Comparison of ENCODE assay signal across 21 cellular contexts in the genomic region with DNA sequence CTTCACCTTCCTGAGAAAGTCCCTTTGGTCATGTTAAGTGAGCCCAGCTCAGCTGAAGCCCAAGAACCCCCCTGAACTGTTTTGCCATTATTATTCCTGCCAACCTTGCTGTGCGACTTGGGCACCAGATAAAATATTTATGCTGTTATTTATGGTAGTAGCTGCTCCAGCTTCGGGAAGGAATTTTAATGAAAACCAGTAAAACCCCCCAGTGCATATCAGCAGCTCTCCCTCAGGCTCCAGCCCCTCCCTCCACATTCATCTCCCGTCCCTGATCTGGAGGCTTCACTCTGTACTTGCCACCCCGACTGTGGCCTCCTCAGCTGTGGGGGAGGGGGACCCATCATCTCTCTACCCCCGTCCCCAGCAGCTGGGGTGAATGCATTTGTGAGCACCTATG. TPM values are rescaled to one million over a fixed set of nuclear protein-coding genes. Genes with fewer than 3 reads are reported as not detected.
DNase-seq lines count a peak whose midpoint lies in the region; ATAC-seq, FAIRE-seq and TF ChIP-seq lines count a peak whose summit lies in the region.
"Had no signal": no experiment of that assay in that cellular context is flagged by ENCODE, and none has a peak within 500 bp of the region (broad histone marks: within the 10 kb centered on the region; RNA-seq: fewer than 3 reads in every experiment).

No MANE protein-coding gene starts in this region.

- intact Hi-C loops in Caco-2 (cut with micrococcal nuclease; ENCODE audit: unreplicated experiment): no loop called here

- no peaks in the 10 kb centered on the region for H3K23me2 ChIP-seq in H9 (ENCODE audit: insufficient read length, low read depth, low read length, poor library complexity, severe bottlenecking)
- no peaks in the 10 kb centered on the region for H3K23me2 ChIP-seq in H1 (ENCODE audit: low read depth, low read length)

- no peak for TF ChIP-seq EP300 in H1 (IDR thresholded peaks at IDR 0.05; ENCODE audit: borderline replicate concordance in 1 of 2, low read depth in 2 of 2, low read length in 2 of 2)

- H3K27me3 Mint-ChIP-seq in Caco-2 (ENCODE audit: insufficient read depth, unreplicated experiment) (no peaks in the 10 kb centered on the region), H9 (ENCODE audit: low read depth) (peaks cover 19% of the 10 kb centered on the region)
- H3K27me3 Mint-ChIP-seq: CD4-positive, alpha-beta memory T cell had no signal

- no peak overlapping the region for H3K4me2 ChIP-seq in H9 (ENCODE audit: insufficient read depth, insufficient read length, low read length)
- no peak overlapping the region for H3K4me2 ChIP-seq in H1 (ENCODE audit: insufficient read depth in 1 of 2, low read depth in 2 of 2, low read length in 2 of 2)
- no peak overlapping the region for H3K4me2 ChIP-seq in osteoblast (ENCODE audit: insufficient read depth, low read length)

- H3K14ac ChIP-seq in H9 (ENCODE audit: insufficient read depth, low read length): 0 out of 2 replicates have a peak overlapping the region, but pooled peaks have one; percentile 5
- H3K14ac ChIP-seq in H1 (ENCODE audit: insufficient read length): no peak overlapping the region

- no peaks in the 10 kb centered on the region for H3K79me2 ChIP-seq in H9 (ENCODE audit: insufficient read depth, low read length)
- no peaks in the 10 kb centered on the region for H3K79me2 ChIP-seq in H1 (ENCODE audit: control insufficient read depth in 1 of 2, insufficient read depth in 2 of 2, low read length in 2 of 2)
- no peaks in the 10 kb centered on the region for H3K79me2 ChIP-seq in osteoblast (ENCODE audit: insufficient read depth, low read length)

- H3K36me3 Mint-ChIP-seq in Caco-2 (ENCODE audit: insufficient read depth, unreplicated experiment) (peaks cover 6% of the 10 kb centered on the region), H9 (ENCODE audit: insufficient read depth in 1 of 3, low read depth in 3 of 3) (no peaks in the 10 kb centered on the region)

- H3K27me3 ChIP-seq in Caco-2 (replicated peaks; ENCODE audit: control insufficient read depth, insufficient read depth, low read length) (no peaks in the 10 kb centered on the region), H9 (ENCODE audit: insufficient read depth, low read length) (no peaks in the 10 kb centered on the region), H1 (replicated peaks in 1 of 4; ENCODE audit: control insufficient read depth in 3 of 4, extremely low read depth in 1 of 4, insufficient read depth in 3 of 4, low read length in 3 of 4) (no peaks in the 10 kb centered on the region), osteoblast (ENCODE audit: insufficient read depth, low read length) (peaks cover 9% of the 10 kb centered on the region)
- H3K27me3 ChIP-seq: BE2C had no signal

- H3K36me3 ChIP-seq in Caco-2 (ENCODE audit: control insufficient read depth, insufficient read depth, low read length) (no peaks in the 10 kb centered on the region), H1 (ENCODE audit: control insufficient read depth in 2 of 4, insufficient read depth in 4 of 4, low read length in 3 of 4) (no peaks in the 10 kb centered on the region), osteoblast (ENCODE audit: insufficient read depth, low read length) (no peaks in the 10 kb centered on the region)
- H3K36me3 ChIP-seq: BE2C had no signal

- H3K9me3 Mint-ChIP-seq in Caco-2 (ENCODE audit: unreplicated experiment) (no peaks in the 10 kb centered on the region), H9 (peaks cover 2 to 3% of the 10 kb centered on the region in 2 experiments; a peak in 2 of 5 replicates)

- H4K5ac ChIP-seq in H9 (ENCODE audit: insufficient read length, low read depth, low read length) (no peak overlapping the region), H1 (ENCODE audit: insufficient read length, low read depth, low read length) (no peak overlapping the region)

- no peak overlapping the region for H2BK120ac ChIP-seq in H9 (ENCODE audit: low read depth, low read length, poor library complexity, severe bottlenecking)
- no peak overlapping the region for H2BK120ac ChIP-seq in H1 (replicated peaks; ENCODE audit: low read depth, low read length)

- TF ChIP-seq CTCF in Caco-2 (IDR thresholded peaks at IDR 0.05; ENCODE audit: insufficient read depth in 1 of 2, low read depth in 1 of 2, low read length in 1 of 2, severe bottlenecking in 1 of 2, unreplicated experiment in 1 of 2): no peak
- no peak for TF ChIP-seq CTCF in H9 (conservative IDR thresholded peaks at IDR 0.05)
- TF ChIP-seq CTCF in H1 (IDR thresholded peaks at IDR 0.05; ENCODE audit: control extremely low read depth in 1 of 3, insufficient read depth in 1 of 3, low read depth in 1 of 3, low read length in 3 of 3): no peak
- TF ChIP-seq CTCF in osteoblast (IDR thresholded peaks at IDR 0.05; ENCODE audit: extremely low read depth, low read depth, low read length): no peak
- TF ChIP-seq CTCF in coronary artery (IDR thresholded peaks at IDR 0.05): no peak

- no peaks in the 10 kb centered on the region; the same call in 1 of the 2 replicates for H3K9me3 ChIP-seq in Caco-2
- no peaks in the 10 kb centered on the region for H3K9me3 ChIP-seq in H9 (ENCODE audit: control insufficient read depth, low read depth, low read length)
- H3K9me3 ChIP-seq in H1 (ENCODE audit: insufficient read depth in 2 of 2, low read depth in 1 of 2, low read length in 1 of 2): peaks cover 0 to 5% of the 10 kb centered on the region in 2 experiments; a peak in 2 of 4 replicates
- H3K9me3 ChIP-seq in osteoblast (ENCODE audit: low read depth, low read length): peaks cover 5% of the 10 kb centered on the region
- H3K9me3 ChIP-seq: BE2C had no signal

- CTCF ChIA-PET in Caco-2 (lab: Charles Lee): no interaction called here
- CTCF ChIA-PET in H1 (lab: Charles Lee; ENCODE audit: partially characterized antibody): interaction anchor here (0.7 to 8.1 kb wide), 7 partner anchors 12 to 257 kb away, joined by 3 to 80 read pairs (median 5); a partner anchor contains a TSS

- no peak overlapping the region for H2AFZ ChIP-seq in H9 (ENCODE audit: low read length)
- no peak overlapping the region for H2AFZ ChIP-seq in H1 (ENCODE audit: low read length)
- H2AFZ ChIP-seq in osteoblast (ENCODE audit: low read length): no peak overlapping the region

- H2BK12ac ChIP-seq in H9 (ENCODE audit: insufficient read length, low read depth, low read length) (no peak overlapping the region), H1 (ENCODE audit: low read depth, low read length) (0 out of 2 replicates have a peak overlapping the region, but pooled peaks have one; percentile 43)

- POLR2A ChIA-PET in Caco-2 (lab: Charles Lee): no interaction called here
- POLR2A ChIA-PET in H1 (lab: Charles Lee; ENCODE audit: partially characterized antibody): interaction anchor here (0.9 kb wide), 1 partner anchor 35 kb away, joined by 3 read pairs; no protein-coding TSS in a partner anchor

- BruUV-seq in Caco-2 (replicated peaks; lab: Mats Ljungman, UMichigan): no TSS peak

- H2BK15ac ChIP-seq in H9 (ENCODE audit: low read depth, low read length) (no peak overlapping the region), H1 (ENCODE audit: low read length) (peak overlapping the region; percentile 88; the same call in 1 of the 2 replicates)

- no peak for TF ChIP-seq POLR2A in H1 (IDR thresholded peaks at IDR 0.05; ENCODE audit: control extremely low read depth in 1 of 2, low read depth in 2 of 2, low read length in 2 of 2)

- H3T11ph ChIP-seq in H9 (ENCODE audit: low read length): no peak overlapping the region

- H3K56ac ChIP-seq in H9 (ENCODE audit: insufficient read length, low read depth, low read length) (no peak overlapping the region), H1 (replicated peaks; ENCODE audit: insufficient read length, low read depth, low read length) (no peak overlapping the region)

- WGBS in H9 (ENCODE audit: extremely low coverage, insufficient read length, low lambda C conversion rate): no CpG with 5 or more reads among the region's 5 CpGs
- WGBS in H1 (ENCODE audit: extremely low coverage in 1 of 2, insufficient coverage in 1 of 2, insufficient read length in 1 of 2, insufficient replicate concordance in 2 of 2, low coverage in 1 of 2, low lambda C conversion rate in 2 of 2, missing lambda C conversion rate in 1 of 2), 2 experiments: 81% methylated on average over 5 of the region's 5 CpGs; no CpG with 5 or more reads in 1 of the 2 experiments

- H4K91ac ChIP-seq in H9 (ENCODE audit: insufficient read length, low read depth, low read length) (no peak overlapping the region), H1 (replicated peaks; ENCODE audit: insufficient read length, low read length) (peak overlapping the region; percentile 66)

- no peak overlapping the region for H3K9ac ChIP-seq in H9 (ENCODE audit: extremely low read depth, insufficient read length, low read length)
- H3K9ac ChIP-seq in H1 (replicated peaks in 1 of 4; ENCODE audit: extremely low read depth in 1 of 4, low read depth in 3 of 4, low read length in 3 of 4): no peak overlapping the region

- H3K27ac ChIP-seq in H9 (ENCODE audit: insufficient read length, low read depth, low read length): no peak overlapping the region
- no peak overlapping the region for H3K27ac ChIP-seq in H1 (ENCODE audit: low read depth, low read length)
- H3K27ac ChIP-seq in osteoblast (ENCODE audit: low read depth, low read length): no peak overlapping the region
- no peak overlapping the region for H3K27ac ChIP-seq in coronary artery
- H3K27ac ChIP-seq: C4-2B had no signal

- H3K23ac ChIP-seq in H9 (ENCODE audit: insufficient read length, low read depth, low read length) (no peak overlapping the region), H1 (ENCODE audit: insufficient read length) (no peak overlapping the region)

- peak overlapping the region; percentile 17 for H3K27ac Mint-ChIP-seq in Caco-2 (ENCODE audit: unreplicated experiment)
- peak overlapping the region in 1 of 3 experiments; percentile 64; a peak in 2 of 7 replicates for H3K27ac Mint-ChIP-seq in H9
- H3K27ac Mint-ChIP-seq: HFFc6 had no signal

- H4K20me1 ChIP-seq in H9 (ENCODE audit: control insufficient read depth, insufficient read depth, insufficient read length) (no peaks in the 10 kb centered on the region), H1 (replicated peaks in 1 of 2; ENCODE audit: control insufficient read depth in 1 of 2, insufficient read depth in 2 of 2, low read length in 2 of 2) (no peaks in the 10 kb centered on the region), osteoblast (ENCODE audit: insufficient read depth, low read length) (no peaks in the 10 kb centered on the region)

- H2BK5ac ChIP-seq in H9 (ENCODE audit: insufficient read length, low read length) (no peak overlapping the region), H1 (ENCODE audit: low read depth, low read length) (peak overlapping the region; percentile 44; the same call in 1 of the 2 replicates)

- no peak overlapping the region for H3K4me3 ChIP-seq in Caco-2 (ENCODE audit: low read depth, low read length)
- H3K4me3 ChIP-seq in H1 (ENCODE audit: extremely low read depth in 1 of 4, insufficient read depth in 2 of 4, low read depth in 3 of 4, low read length in 4 of 4): no peak overlapping the region
- H3K4me3 ChIP-seq in osteoblast (ENCODE audit: insufficient read depth, low read length): no peak overlapping the region
- no peak overlapping the region for H3K4me3 ChIP-seq in coronary artery

- no peak overlapping the region for H2AK5ac ChIP-seq in H9 (ENCODE audit: insufficient read length, low read length)
- H2AK5ac ChIP-seq in H1 (ENCODE audit: low read depth, low read length): no peak overlapping the region

- H3K18ac ChIP-seq in H9 (ENCODE audit: insufficient read length, low read depth, low read length): no peak overlapping the region
- no peak overlapping the region; the same call in 1 of the 2 replicates for H3K18ac ChIP-seq in H1 (ENCODE audit: extremely low read depth, low read length)

- H2BK20ac ChIP-seq in H9 (ENCODE audit: low read depth, low read length, poor library complexity, severe bottlenecking) (no peak overlapping the region), H1 (ENCODE audit: low read length) (peak overlapping the region; percentile 5; the same call in 1 of the 2 replicates)

- H3K4me3 Mint-ChIP-seq in Caco-2 (ENCODE audit: unreplicated experiment): no peak overlapping the region
- H3K4me3 Mint-ChIP-seq in H9: peak overlapping the region in 1 of 2 experiments; percentile 5; a peak in 1 of 5 replicates
- H3K4me3 Mint-ChIP-seq: CD4-positive, alpha-beta memory T cell; HFFc6 had no signal

- no peak for ATAC-seq in HG03460 (IDR thresholded peaks at IDR 0.05; ENCODE audit: unreplicated experiment)

- no peak for FAIRE-seq in H1 (lab: Jason Lieb, UNC)
- FAIRE-seq: A204.1, D721Med, G401.6, GM12891 had no signal

- H3K4ac ChIP-seq in H9 (ENCODE audit: low read depth, low read length): no peak overlapping the region
- H3K4ac ChIP-seq in H1 (replicated peaks; ENCODE audit: insufficient read length, low read depth, low read length): no peak overlapping the region

- DNase-seq in Caco-2: no peak
- DNase-seq in H9: no peak
- DNase-seq in H1 (ENCODE audit: low read depth in 1 of 2, low spot score in 2 of 2): no peak
- peak; percentile 42 for DNase-seq in osteoblast (ENCODE audit: insufficient read length, low spot score, missing footprints)
- DNase-seq in coronary artery (ENCODE audit: low spot score): no peak
- DNase-seq in cerebellum (ENCODE audit: low spot score): no peak
- DNase-seq: BE2C; CD4-positive, alpha-beta memory T cell; DMS153; DMS79 treated with DMSO at 0.1 percent for 48 hours; EL; GOT3; HCEC 1CT; HFFc6 had no signal

- no peaks in the 10 kb centered on the region for H3K4me1 Mint-ChIP-seq in Caco-2 (ENCODE audit: low read depth, unreplicated experiment)
- H3K4me1 Mint-ChIP-seq in H9: peaks cover 24 to 26% of the 10 kb centered on the region in 2 experiments

- TF ChIP-seq RAD21 in H1 (IDR thresholded peaks at IDR 0.05 in 1 of 2, conservative IDR thresholded peaks at IDR 0.05 in 1 of 2; ENCODE audit: low read depth in 2 of 2, low read length in 2 of 2): no peak

- no peak overlapping the region for H4K8ac ChIP-seq in H9 (replicated peaks; ENCODE audit: insufficient read length, low read depth, low read length)
- no peak overlapping the region for H4K8ac ChIP-seq in H1 (ENCODE audit: extremely low read depth, insufficient read depth, low read length)

- H3K79me1 ChIP-seq in H9 (ENCODE audit: insufficient read depth, low read depth, low read length, poor library complexity, severe bottlenecking): no peaks in the 10 kb centered on the region
- no peaks in the 10 kb centered on the region for H3K79me1 ChIP-seq in H1 (ENCODE audit: low read depth, low read length)

- H3K4me1 ChIP-seq in Caco-2 (peaks cover under 1% of the 10 kb centered on the region; the same call in 1 of the 2 replicates), H9 (ENCODE audit: insufficient read depth, low read length) (no peaks in the 10 kb centered on the region; the same call in 1 of the 2 replicates), H1 (replicated peaks in 1 of 4; ENCODE audit: control insufficient read depth in 3 of 4, insufficient read depth in 4 of 4, low read length in 3 of 4) (peaks cover 2 to 11% (median 9%) of the 10 kb centered on the region in 4 experiments), osteoblast (ENCODE audit: insufficient read depth, low read length) (no peaks in the 10 kb centered on the region)
- H3K4me1 ChIP-seq: BE2C had no signal

RNA-seq across cellular contexts. Expression of a gene that starts 12.7 kb away (rescaled TPM):
- total RNA-seq in Caco-2 (2022) (8.8 and 9.9 TPM in 2 replicates), H9 (2021) (0.55 and 0.59 TPM in 2 replicates), osteoblast (not detected in 2 replicates), cerebellum (0.18 TPM)
- 1.1 and 1.6 TPM in 2 replicates for total RNA-seq in H1 (2021; fragmentation: NEBNext Ultra II Directional; extraction: Animal tissue kit (Norgen Biotek cat#: 25700))
- polyA plus RNA-seq in H1 (2011; rRNA removed): 1.00 and 1.7 TPM in 2 replicates
- polyA plus RNA-seq in H1 (2011; cell fraction: cytosol; rRNA removed): 1.4 TPM
- 2.3 TPM for polyA plus RNA-seq in H1 (2011; cell fraction: nucleus; rRNA removed)
- 0.83 to 0.94 TPM (median 0.94 TPM) in 4 replicates for polyA plus RNA-seq in H1 (2012, experiment 1 of 2)
- 0.43 TPM for polyA plus RNA-seq in H1 (2012, experiment 2 of 2)
- polyA plus RNA-seq in H1 (2013, experiment 1 of 2): 0.83 TPM
- polyA plus RNA-seq in H1 (2013, experiment 2 of 2): 0.70 TPM
- 0.49 and 0.79 TPM in 2 replicates for polyA minus RNA-seq in H1 (2011; rRNA and poly(A)+ RNA removed)
- polyA minus RNA-seq in H1 (2011; cell fraction: cytosol; rRNA and poly(A)+ RNA removed): 0.66 TPM
- polyA minus RNA-seq in H1 (2011; cell fraction: nucleus; rRNA and poly(A)+ RNA removed): 0.80 TPM
- total RNA-seq: HFFc6 had no signal
- polyA plus RNA-seq: AG04450 had no signal

RNA-seq across cellular contexts. Expression of a gene that starts 24.1 kb away (rescaled TPM):
- total RNA-seq in Caco-2 (2022) (5.8 and 6.5 TPM in 2 replicates), H9 (2021) (10.2 and 10.6 TPM in 2 replicates), osteoblast (6.2 and 7.4 TPM in 2 replicates), cerebellum (4.1 TPM)
- 10.0 and 10.4 TPM in 2 replicates for total RNA-seq in H1 (2021; fragmentation: NEBNext Ultra II Directional; extraction: Animal tissue kit (Norgen Biotek cat#: 25700))
- polyA plus RNA-seq in H1 (2011; rRNA removed): 8.9 and 11.8 TPM in 2 replicates
- 8.8 TPM for polyA plus RNA-seq in H1 (2011; cell fraction: cytosol; rRNA removed)
- polyA plus RNA-seq in H1 (2011; cell fraction: nucleus; rRNA removed): 7.3 TPM
- polyA plus RNA-seq in H1 (2012, experiment 1 of 2): 9.4 to 12.3 TPM (median 11.0 TPM) in 4 replicates
- polyA plus RNA-seq in H1 (2012, experiment 2 of 2): 14.0 TPM
- polyA plus RNA-seq in H1 (2013, experiment 1 of 2): 6.6 TPM
- 6.2 TPM for polyA plus RNA-seq in H1 (2013, experiment 2 of 2)
- 13.0 and 15.7 TPM in 2 replicates for polyA minus RNA-seq in H1 (2011; rRNA and poly(A)+ RNA removed)
- polyA minus RNA-seq in H1 (2011; cell fraction: cytosol; rRNA and poly(A)+ RNA removed): 7.8 TPM
- 7.3 TPM for polyA minus RNA-seq in H1 (2011; cell fraction: nucleus; rRNA and poly(A)+ RNA removed)
